20 cellular contexts compared by ENCODE assay signal in genomic region chr9:70064496-70064895, GRCh38. TPM values are rescaled to one million over a fixed set of nuclear protein-coding genes. Genes with fewer than 3 reads are reported as not detected.
DNase-seq lines count a peak whose midpoint lies in the region; ATAC-seq and TF ChIP-seq lines count a peak whose summit lies in the region.
"Had no signal": no experiment of that assay in that cellular context is flagged by ENCODE, and none has a peak within 500 bp of the region (broad histone marks: within the 10 kb centered on the region; RNA-seq: fewer than 3 reads in every experiment).

No MANE protein-coding gene starts in this region.

- WGBS in esophagus muscularis mucosa: 67% methylated on average over 1 of the region's 1 CpG
- WGBS in body of pancreas, 2 donors: 90 to 95% methylated on average over 1 of the region's 1 CpG

- H3K4me1 ChIP-seq in esophagus muscularis mucosa (peaks cover 33 to 100% (median 95%) of the 10 kb centered on the region in 4 donors), muscle layer of duodenum (ENCODE audit: control insufficient read depth in 1 of 2, insufficient read depth in 2 of 2, low read length in 2 of 2) (peaks cover 0 to 32% of the 10 kb centered on the region in 2 donors), stomach smooth muscle (ENCODE audit: control insufficient read depth, insufficient read depth, low read length) (peaks cover 47% of the 10 kb centered on the region), uterus (peaks cover 0 to 10% of the 10 kb centered on the region in 2 donors), body of pancreas (peaks cover 8% of the 10 kb centered on the region)

- H3K27ac ChIP-seq in esophagus muscularis mucosa (replicated peaks in 1 of 4) (peak overlapping the region; percentile 88 to 96 (median 92)), muscle layer of duodenum (ENCODE audit: low read length) (peak overlapping the region; percentile 7), stomach smooth muscle (ENCODE audit: low read length) (peak overlapping the region; percentile 0), uterus (peak overlapping the region; percentile 50 to 94), body of pancreas (no peak overlapping the region)
- H3K27ac ChIP-seq: BLaER1 had no signal

- TF ChIP-seq CTCF in esophagus muscularis mucosa (IDR thresholded peaks at IDR 0.05) (no peak), uterus (IDR thresholded peaks at IDR 0.05) (no peak), body of pancreas (IDR thresholded peaks at IDR 0.05) (no peak)

- H3K36me3 ChIP-seq in esophagus muscularis mucosa: peaks cover 0 to 7% (median 0%) of the 10 kb centered on the region in 4 donors
- H3K36me3 ChIP-seq in muscle layer of duodenum (ENCODE audit: control insufficient read depth in 1 of 2, insufficient read depth in 2 of 2, low read length in 2 of 2): no peaks in the 10 kb centered on the region
- H3K36me3 ChIP-seq in stomach smooth muscle (ENCODE audit: control insufficient read depth in 2 of 2, insufficient read depth in 2 of 2, low read length in 2 of 2): peaks cover 0 to 7% of the 10 kb centered on the region in 2 donors
- H3K36me3 ChIP-seq in uterus: no peaks in the 10 kb centered on the region
- H3K36me3 ChIP-seq in body of pancreas (replicated peaks in 1 of 2; ENCODE audit: insufficient read depth in 1 of 2, low read depth in 2 of 2): no peaks in the 10 kb centered on the region
- H3K36me3 ChIP-seq: BLaER1 had no signal

- no peak for TF ChIP-seq POLR2A in esophagus muscularis mucosa (IDR thresholded peaks at IDR 0.05; ENCODE audit: low read depth)
- no peak for TF ChIP-seq POLR2A in uterus (IDR thresholded peaks at IDR 0.05)
- no peak for TF ChIP-seq POLR2A in body of pancreas (IDR thresholded peaks at IDR 0.05)

- intact Hi-C loops in esophagus muscularis mucosa (cut with DNase I): no loop called here
- intact Hi-C loops in uterus (cut with DNase I; ENCODE audit: low total_unique reads): no loop called here
- intact Hi-C loops in body of pancreas (cut with DNase I): no loop called here

- no peak for ATAC-seq in body of pancreas

- H3K4me3 ChIP-seq in esophagus muscularis mucosa (no peak overlapping the region), muscle layer of duodenum (ENCODE audit: low read depth in 1 of 2, low read length in 2 of 2) (no peak overlapping the region), stomach smooth muscle (ENCODE audit: low read length in 2 of 2) (no peak overlapping the region), uterus (no peak overlapping the region), body of pancreas (no peak overlapping the region)
- H3K4me3 ChIP-seq: BLaER1 had no signal

- H3K9me3 ChIP-seq in esophagus muscularis mucosa: no peaks in the 10 kb centered on the region
- H3K9me3 ChIP-seq in muscle layer of duodenum (ENCODE audit: control insufficient read depth in 1 of 2, low read length in 2 of 2): no peaks in the 10 kb centered on the region
- no peaks in the 10 kb centered on the region for H3K9me3 ChIP-seq in stomach smooth muscle (ENCODE audit: control insufficient read depth in 2 of 2, low read length in 2 of 2)
- no peaks in the 10 kb centered on the region for H3K9me3 ChIP-seq in uterus
- H3K9me3 ChIP-seq in body of pancreas: no peaks in the 10 kb centered on the region
- H3K9me3 ChIP-seq: BLaER1 had no signal

- H3K27me3 ChIP-seq in esophagus muscularis mucosa: no peaks in the 10 kb centered on the region
- no peaks in the 10 kb centered on the region for H3K27me3 ChIP-seq in muscle layer of duodenum (ENCODE audit: low read depth, low read length)
- no peaks in the 10 kb centered on the region for H3K27me3 ChIP-seq in stomach smooth muscle (ENCODE audit: control insufficient read depth in 1 of 2, insufficient read depth in 2 of 2, low read length in 2 of 2)
- H3K27me3 ChIP-seq in uterus: no peaks in the 10 kb centered on the region
- no peaks in the 10 kb centered on the region for H3K27me3 ChIP-seq in body of pancreas
- H3K27me3 ChIP-seq: BLaER1 had no signal

- no peak overlapping the region for H3K9ac ChIP-seq in stomach smooth muscle (ENCODE audit: low read length in 2 of 2)
- H3K9ac ChIP-seq: BLaER1 had no signal

- no peak for TF ChIP-seq EP300 in esophagus muscularis mucosa (IDR thresholded peaks at IDR 0.05)

- no peak for DNase-seq in esophagus muscularis mucosa (ENCODE audit: extremely low spot score)
- no peak for DNase-seq in uterus
- DNase-seq in nucleus accumbens (lab: John Stamatoyannopoulos, UW): no peak
- DNase-seq in stimulated activated CD4-positive, alpha-beta T cell treated with anti-CD3 and anti-CD28 coated beads, Interleukin-2, amount 100 ng/mL, for 24 hours: no peak
- DNase-seq in body of pancreas: no peak
- DNase-seq: CD4-positive, CD25-positive, alpha-beta regulatory T cell; DMS153; DND-41; NCI-H1048; NCI-H1417 treated with DMSO at 0.1 percent for 48 hours; NCI-H1694 treated with DMSO at 0.1 percent for 48 hours; NCI-H2081; NCI-H2227 treated with DMSO at 0.1 percent for 48 hours; NCI-H510A; NCI-H69; RPMI8226; SHP77 had no signal

RNA-seq across cellular contexts. Expression of gene MAMDC2, which starts 20.8 kb away (rescaled TPM):
- total RNA-seq in esophagus muscularis mucosa (100 to 1,000 TPM; 115 to 147 (median 126) TPM), uterus (100 to 1,000 TPM in 3 of 4 donors, 10 to 100 TPM in 1; 42.7 to 204 (median 138) TPM), body of pancreas (10 to 100 TPM in 1 of 2 donors, 1 to 10 TPM in 1; 4.0 to 17.1 TPM)

Comparison
In these comparisons a context has a peak if more than half of its experiments do, and no peak if none do; other contexts are left out.
1. H3K27ac ChIP-seq: peak in esophagus muscularis mucosa (4 of 4), muscle layer of duodenum (single experiment), stomach smooth muscle (single experiment) and uterus (2 of 2); none in body of pancreas (0 of 4).